In genomic region chr22:31441652-31442051, GRCh38 we compare ENCODE assay signal across 18 cellular contexts.
"Had no signal": no experiment of that assay in that cellular context is flagged by ENCODE, and none has a peak within 500 bp of the region (broad histone marks: within the 10 kb centered on the region; RNA-seq: fewer than 3 reads in every experiment).

No MANE protein-coding gene starts in this region.

- H3K9me3 ChIP-seq: lower lobe of right lung, ovary, right lobe of liver, stomach, thoracic aorta had no signal

- H3K4me3 ChIP-seq: lower lobe of right lung, ovary, right lobe of liver, smooth muscle cell, stomach, thoracic aorta had no signal

- H3K27ac Mint-ChIP-seq: activated T-cell treated with anti-CD3 and anti-CD28 coated beads, Interleukin-2, amount 50 U/mL, for 72 hours; mesothelial cell of epicardium; T-helper 2 cell treated with Interferon-gamma antibody and Interleukin-4, amounts not matched to agents 5 μg/mL and 100 μg/mL, for 36 hours had no signal

- H3K4me1 Mint-ChIP-seq: immature natural killer cell, mesothelial cell of epicardium had no signal

- ATAC-seq: activated T-cell treated with anti-CD3 and anti-CD28 coated beads, Interleukin-2, amount 50 U/mL, for 72 hours; lower lobe of right lung had no signal

- H3K4me3 Mint-ChIP-seq: activated T-cell treated with anti-CD3 and anti-CD28 coated beads, Interleukin-2, amount 50 U/mL, for 72 hours; immature natural killer cell; mesothelial cell of epicardium; T-helper 2 cell treated with Interferon-gamma antibody and Interleukin-4, amounts not matched to agents 5 μg/mL and 100 μg/mL, for 36 hours had no signal

- H3K36me3 ChIP-seq: ovary had no signal

- H3K27me3 ChIP-seq: brain microvascular endothelial cell, ovary, right lobe of liver, stomach had no signal

- H3K9me3 Mint-ChIP-seq: activated T-cell treated with anti-CD3 and anti-CD28 coated beads, Interleukin-2, amount 50 U/mL, for 72 hours; immature natural killer cell; mesothelial cell of epicardium; T-helper 2 cell treated with Interferon-gamma antibody and Interleukin-4, amounts not matched to agents 5 μg/mL and 100 μg/mL, for 36 hours had no signal

- DNase-seq: activated CD4-positive, alpha-beta T cell treated with anti-CD3 and anti-CD28 coated beads, Interleukin-2, amount 50 U/mL, for 1 hour; activated naive CD4-positive, alpha-beta T cell treated with anti-CD3 and anti-CD28 coated beads, Interleukin-2, amount 50 U/mL, for 16 hours; activated T-cell treated with anti-CD3 and anti-CD28 coated beads, Interleukin-2, amount 50 U/mL, for 72 hours; brain microvascular endothelial cell; cerebellar nuclear complex; effector CD8-positive, alpha-beta T cell; foreskin melanocyte; head of caudate nucleus; immature natural killer cell; lower lobe of right lung; ovary; right lobe of liver; stomach; SW 1271 had no signal

- H3K27ac ChIP-seq: brain microvascular endothelial cell, lower lobe of right lung, ovary, right lobe of liver, thoracic aorta had no signal

- H3K4me1 ChIP-seq: lower lobe of right lung, stomach had no signal
